8 cellular contexts compared by ENCODE assay signal in the genomic region with DNA sequence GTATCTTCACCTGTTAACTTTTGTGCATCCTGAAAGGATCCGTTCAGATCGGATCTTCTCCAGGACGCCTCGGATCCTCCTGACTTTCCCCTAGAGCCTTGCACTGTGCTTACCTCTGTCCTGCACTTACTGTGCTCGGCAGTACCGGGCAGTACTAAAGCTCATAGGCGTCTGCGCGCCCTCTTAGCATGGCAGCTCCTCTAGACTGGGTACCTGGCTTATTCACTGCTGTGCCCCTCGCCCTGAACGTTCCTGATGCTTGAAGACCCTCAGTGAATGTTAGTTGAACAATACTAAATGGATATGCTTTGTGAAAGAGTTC. TPM values are rescaled to one million over a fixed set of nuclear protein-coding genes. Genes with fewer than 3 reads are reported as not detected.
DNase-seq lines count a peak whose midpoint lies in the region; ATAC-seq lines count a peak whose summit lies in the region.

No MANE protein-coding gene starts in this region.

- POLR2A ChIA-PET in activated CD4-positive, alpha-beta T cell treated with anti-CD3 and anti-CD28 coated beads for 36 hours (lab: Charles Lee) = no interaction called here

- H3K27me3 ChIP-seq in adipocyte (replicated peaks; ENCODE audit: control insufficient read depth, insufficient read depth, low read length) (no peaks in the 10 kb centered on the region), subcutaneous abdominal adipose tissue (ENCODE audit: control insufficient read depth in 5 of 5, insufficient read depth in 4 of 5, low read length in 5 of 5) (no peaks in the 10 kb centered on the region)

- H3K36me3 ChIP-seq in adipocyte (ENCODE audit: control insufficient read depth, insufficient read depth, low read length, severe bottlenecking) (no peaks in the 10 kb centered on the region), subcutaneous abdominal adipose tissue (ENCODE audit: control insufficient read depth in 5 of 5, insufficient read depth in 5 of 5, low read length in 5 of 5) (no peaks in the 10 kb centered on the region)

- intact Hi-C loops in activated CD4-positive, alpha-beta T cell treated with anti-CD3 and anti-CD28 coated beads for 36 hours (cut with DNase I, micrococcal nuclease) = loop anchor here (5.0 to 10.0 kb wide), 4 partner anchors 203 to 399 kb away; a partner anchor contains a TSS

- no peak for DNase-seq in activated CD4-positive, alpha-beta T cell treated with anti-CD3 and anti-CD28 coated beads for 36 hours
- no peak for DNase-seq in activated CD4-positive, alpha-beta T cell treated with anti-CD3 and anti-CD28 coated beads, Interleukin-2, amount 50 U/mL, for 4 hours
- DNase-seq in adipocyte (ENCODE audit: low read depth) (no peak), immature natural killer cell (no peak), NCI-H446 treated with DMSO at 0.1 percent for 48 hours (lab: John Stamatoyannopoulos, UW) (no peak), activated gamma-delta T cell (lab: John Stamatoyannopoulos, UW) (no peak), dermis blood vessel endothelial cell (no peak)

- H3K4me3 ChIP-seq in adipocyte (ENCODE audit: low read length) = peak overlapping the region; percentile 97
- H3K4me3 ChIP-seq in subcutaneous abdominal adipose tissue (ENCODE audit: low read depth in 1 of 5, low read length in 5 of 5) = peak overlapping the region; percentile 75 to 91 (median 88)

- H3K27me3 Mint-ChIP-seq in activated CD4-positive, alpha-beta T cell treated with anti-CD3 and anti-CD28 coated beads for 36 hours = no peaks in the 10 kb centered on the region
- H3K27me3 Mint-ChIP-seq in immature natural killer cell (ENCODE audit: low read depth in 3 of 3) = peaks cover 0 to 6% (median 4%) of the 10 kb centered on the region in 3 donors

- H3K27ac ChIP-seq in subcutaneous abdominal adipose tissue (ENCODE audit: low read depth, low read length) = peak overlapping the region; percentile 70

- no peaks in the 10 kb centered on the region for H3K36me3 Mint-ChIP-seq in activated CD4-positive, alpha-beta T cell treated with anti-CD3 and anti-CD28 coated beads for 36 hours (ENCODE audit: low read depth)
- H3K36me3 Mint-ChIP-seq in immature natural killer cell = no peaks in the 10 kb centered on the region

- H3K9me3 ChIP-seq in adipocyte (ENCODE audit: control insufficient read depth, low read length) (no peaks in the 10 kb centered on the region), subcutaneous abdominal adipose tissue (ENCODE audit: control insufficient read depth in 5 of 5, low read length in 5 of 5) (no peaks in the 10 kb centered on the region)

- peak overlapping the region; percentile 78 for H3K4me3 Mint-ChIP-seq in activated CD4-positive, alpha-beta T cell treated with anti-CD3 and anti-CD28 coated beads for 36 hours
- H3K4me3 Mint-ChIP-seq in immature natural killer cell = peak overlapping the region; percentile 87 to 98 (median 93)

- H3K4me1 Mint-ChIP-seq in activated CD4-positive, alpha-beta T cell treated with anti-CD3 and anti-CD28 coated beads for 36 hours = peaks cover 11% of the 10 kb centered on the region
- peaks cover 23 to 29% of the 10 kb centered on the region in 2 donors for H3K4me1 Mint-ChIP-seq in immature natural killer cell

- peaks cover 22% of the 10 kb centered on the region for H3K4me1 ChIP-seq in adipocyte (ENCODE audit: control insufficient read depth, insufficient read depth, low read length)
- peaks cover 4 to 37% (median 30%) of the 10 kb centered on the region in 5 donors for H3K4me1 ChIP-seq in subcutaneous abdominal adipose tissue (ENCODE audit: control insufficient read depth in 5 of 5, insufficient read depth in 5 of 5, low read length in 5 of 5)

- CTCF ChIA-PET in activated CD4-positive, alpha-beta T cell treated with anti-CD3 and anti-CD28 coated beads for 36 hours (lab: Charles Lee) = no interaction called here

- ATAC-seq in activated CD4-positive, alpha-beta T cell treated with anti-CD3 and anti-CD28 coated beads for 36 hours = peak; percentile 10

- H3K9me3 Mint-ChIP-seq in activated CD4-positive, alpha-beta T cell treated with anti-CD3 and anti-CD28 coated beads for 36 hours (ENCODE audit: low read depth) = no peaks in the 10 kb centered on the region
- no peaks in the 10 kb centered on the region for H3K9me3 Mint-ChIP-seq in immature natural killer cell

- peak overlapping the region; percentile 97 for H3K9ac ChIP-seq in adipocyte (ENCODE audit: low read length)
- peak overlapping the region; percentile 83 to 98 (median 90) for H3K9ac ChIP-seq in subcutaneous abdominal adipose tissue (ENCODE audit: low read length in 5 of 5)

- peak overlapping the region; percentile 68 for H3K27ac Mint-ChIP-seq in activated CD4-positive, alpha-beta T cell treated with anti-CD3 and anti-CD28 coated beads for 36 hours
- peak overlapping the region; percentile 77 to 92 (median 84) for H3K27ac Mint-ChIP-seq in immature natural killer cell

RNA-seq across cellular contexts. Expression of a gene that starts 1.0 kb away (rescaled TPM):
- 10 to 100 TPM; 46.6 to 67.1 TPM for total RNA-seq in activated CD4-positive, alpha-beta T cell treated with anti-CD3 and anti-CD28 coated beads for 36 hours
- polyA plus RNA-seq in immature natural killer cell = 100 to 1,000 TPM; 257 to 343 (median 261) TPM
- total RNA-seq in dermis blood vessel endothelial cell = 159 and 185 TPM in 2 replicates

RNA-seq across cellular contexts. Expression of a gene that starts 6.5 kb away (rescaled TPM):
- 10 to 100 TPM; 62.6 to 67.2 TPM for total RNA-seq in activated CD4-positive, alpha-beta T cell treated with anti-CD3 and anti-CD28 coated beads for 36 hours
- polyA plus RNA-seq in immature natural killer cell = 10 to 100 TPM; 18.8 to 25.4 (median 21.3) TPM
- 12.7 and 17.0 TPM in 2 replicates for total RNA-seq in dermis blood vessel endothelial cell
